2 cellular contexts compared by ENCODE assay signal in the genomic region with DNA sequence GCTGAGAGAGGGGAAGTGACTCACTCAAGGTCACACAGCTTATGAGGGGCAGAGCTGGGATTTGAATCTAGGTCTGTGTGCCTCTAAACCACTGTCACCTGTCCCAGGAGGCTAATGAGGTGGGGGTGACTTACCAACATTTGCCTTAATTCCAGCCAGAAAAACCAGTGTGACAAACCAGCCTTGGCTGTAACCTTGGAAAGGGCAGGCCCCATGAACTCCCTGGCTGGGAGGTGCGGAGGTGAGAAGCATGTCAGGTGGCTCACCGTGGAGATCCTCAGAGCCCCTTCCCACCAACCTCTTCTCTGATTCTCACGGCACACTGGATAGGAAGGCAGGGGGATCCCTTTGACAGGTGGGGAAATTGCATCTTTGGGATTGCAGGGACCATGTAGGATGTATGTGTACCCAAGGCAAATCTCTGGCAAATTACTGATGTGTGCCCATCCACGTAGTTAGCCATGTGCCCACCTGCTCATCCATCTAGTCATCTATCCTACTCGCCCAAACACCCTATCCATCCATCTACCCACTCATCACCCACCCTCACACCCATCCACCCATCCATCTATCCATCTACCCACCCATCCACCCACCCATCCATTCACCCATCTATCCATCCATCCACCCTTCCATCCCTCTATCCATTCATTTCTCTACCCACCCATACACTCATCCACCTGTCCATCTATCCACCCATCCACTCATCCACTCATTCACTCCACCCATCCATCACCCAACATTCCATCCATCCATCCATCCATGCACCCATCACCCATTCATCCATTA. TPM values are rescaled to one million over a fixed set of nuclear protein-coding genes. Genes with fewer than 3 reads are reported as not detected.
"Had no signal": no experiment of that assay in that cellular context is flagged by ENCODE, and none has a peak within 500 bp of the region (broad histone marks: within the 10 kb centered on the region; RNA-seq: fewer than 3 reads in every experiment).

No MANE protein-coding gene starts in this region.

RNA-seq across cellular contexts. Expression of gene KCNJ12, which starts 30.7 kb away (rescaled TPM):
- total RNA-seq: naive thymus-derived CD8-positive, alpha-beta T cell; natural killer cell treated with Interleukin-12 subunit alpha and Interleukin-12 subunit beta and Interleukin-15 and Interleukin-18, amount 100 ng/mL, for 72 hours had no signal
